ENCODE assay signal across 17 cellular contexts in the genomic region with DNA sequence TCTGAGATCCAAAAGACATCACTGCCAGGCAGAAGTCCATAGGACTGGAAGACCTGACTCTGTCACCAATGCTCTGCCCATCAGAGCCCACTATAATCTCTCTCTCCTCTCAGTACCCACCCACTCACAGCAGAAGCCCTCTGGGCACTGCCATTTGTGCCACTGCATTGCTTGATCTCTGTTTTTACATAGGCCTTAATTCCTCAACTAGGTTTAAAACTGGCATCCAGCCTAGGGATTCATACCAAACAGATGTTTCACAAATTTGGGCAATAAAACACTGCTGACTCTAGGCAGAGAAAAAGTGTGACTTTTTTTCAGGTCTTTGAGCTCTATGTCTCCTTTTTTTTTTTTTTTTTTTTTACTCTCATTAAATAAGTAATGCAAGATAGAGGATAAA.
DNase-seq lines count a peak whose midpoint lies in the region; ATAC-seq and TF ChIP-seq lines count a peak whose summit lies in the region.
"Had no signal": no experiment of that assay in that cellular context is flagged by ENCODE, and none has a peak within 500 bp of the region (broad histone marks: within the 10 kb centered on the region; RNA-seq: fewer than 3 reads in every experiment).

No MANE protein-coding gene starts in this region.

- peak overlapping the region; percentile 20 for H3K4me2 ChIP-seq in smooth muscle cell

- no peak overlapping the region for H3K4me3 ChIP-seq in smooth muscle cell

- H3K9ac ChIP-seq in smooth muscle cell (ENCODE audit: low read depth): no peak overlapping the region
- H3K9ac ChIP-seq: parathyroid adenoma had no signal

- no peaks in the 10 kb centered on the region for H3K79me2 ChIP-seq in smooth muscle cell (ENCODE audit: low read depth)
- H3K79me2 ChIP-seq: parathyroid adenoma had no signal

- no peaks in the 10 kb centered on the region for H3K36me3 ChIP-seq in smooth muscle cell (ENCODE audit: low read depth)

- peaks cover 33% of the 10 kb centered on the region for H3F3A ChIP-seq in smooth muscle cell (ENCODE audit: low read depth)

- ATAC-seq in HG03571 (IDR thresholded peaks at IDR 0.05; ENCODE audit: unreplicated experiment): no peak
- ATAC-seq: esophagus mucosa had no signal

- H3K4me1 ChIP-seq in smooth muscle cell (ENCODE audit: low read depth): peaks cover 6% of the 10 kb centered on the region
- H3K4me1 ChIP-seq: parathyroid adenoma had no signal

- H3K9me3 ChIP-seq in smooth muscle cell (replicated peaks; ENCODE audit: low read depth): no peaks in the 10 kb centered on the region

- no peaks in the 10 kb centered on the region for H3K27me3 ChIP-seq in smooth muscle cell (ENCODE audit: low read depth)

- no peak overlapping the region for H2AFZ ChIP-seq in smooth muscle cell (ENCODE audit: low read depth)
- H2AFZ ChIP-seq: parathyroid adenoma had no signal

- no peaks in the 10 kb centered on the region for H4K20me1 ChIP-seq in smooth muscle cell (ENCODE audit: low read depth)

- DNase-seq in DMS 273 treated with DMSO at 0.1 percent for 48 hours (lab: John Stamatoyannopoulos, UW) (peak; percentile 37), RPMI7951 (ENCODE audit: low read depth) (peak; percentile 86), fibroblast of peridontal ligament (ENCODE audit: extremely low read depth) (peak; percentile 87), smooth muscle cell (lab: John Stamatoyannopoulos, UW; ENCODE audit: unreplicated experiment) (no peak)
- no peak for DNase-seq in activated CD4-positive, CD25-positive, alpha-beta regulatory T cell treated with anti-CD3 and anti-CD28 coated beads, Interleukin-2, amount 50 U/mL, for 72 hours
- DNase-seq in stimulated activated CD4-positive, alpha-beta T cell treated with anti-CD3 and anti-CD28 coated beads, Interleukin-2, amount 100 ng/mL, for 48 hours: no peak
- DNase-seq in activated CD4-positive, alpha-beta T cell treated with anti-CD3 and anti-CD28 coated beads, Interleukin-2, amount 50 U/mL, for 48 hours: no peak
- DNase-seq: activated CD8-positive, alpha-beta memory T cell treated with anti-CD3 and anti-CD28 coated beads for 24 hours; activated naive CD4-positive, alpha-beta T cell; GOT3; midbrain; NCI-H1092; stimulated activated CD8-positive, alpha-beta memory T cell treated with anti-CD3 and anti-CD28 coated beads, Interleukin-4, amount 100 ng/mL, for 48 hours had no signal

- no peak for TF ChIP-seq CTCF in smooth muscle cell (IDR thresholded peaks at IDR 0.05; ENCODE audit: borderline replicate concordance, insufficient read depth, poor library complexity, severe bottlenecking)

- no peak overlapping the region for H3K27ac ChIP-seq in smooth muscle cell (ENCODE audit: low read depth)
- H3K27ac ChIP-seq: C4-2B, parathyroid adenoma had no signal

Comparison
In these comparisons a context has a peak if more than half of its experiments do, and no peak if none do; other contexts are left out.
1. DNase-seq: peak in DMS 273 treated with DMSO at 0.1 percent for 48 hours (single experiment), RPMI7951 (single experiment) and fibroblast of peridontal ligament (single experiment); none in smooth muscle cell (single experiment), activated CD4-positive, CD25-positive, alpha-beta regulatory T cell treated with anti-CD3 and anti-CD28 coated beads, Interleukin-2, amount 50 U/mL, for 72 hours (single experiment), stimulated activated CD4-positive, alpha-beta T cell treated with anti-CD3 and anti-CD28 coated beads, Interleukin-2, amount 100 ng/mL, for 48 hours (0 of 2) and activated CD4-positive, alpha-beta T cell treated with anti-CD3 and anti-CD28 coated beads, Interleukin-2, amount 50 U/mL, for 48 hours (0 of 2).